21 cellular contexts compared by ENCODE assay signal in genomic region chr13:66864627-66865026, GRCh38.
"Had no signal": no experiment of that assay in that cellular context is flagged by ENCODE, and none has a peak within 500 bp of the region (broad histone marks: within the 10 kb centered on the region; RNA-seq: fewer than 3 reads in every experiment).

No MANE protein-coding gene starts in this region.

- H3K4me1 ChIP-seq: uterus had no signal

- H3K27ac Mint-ChIP-seq: activated CD4-positive, alpha-beta T cell treated with anti-CD3 and anti-CD28 coated beads, Interleukin-2, amount 10 ng/mL, durations not matched to agents 7 days and 5 days; activated naive CD8-positive, alpha-beta T cell; activated T-cell treated with anti-CD3 and anti-CD28 coated beads, Interleukin-2, amount 50 U/mL, for 72 hours; effector memory CD8-positive, alpha-beta T cell; naive thymus-derived CD4-positive, alpha-beta T cell had no signal

- H3K9me3 ChIP-seq: tibial nerve, uterus had no signal

- H3K9me3 Mint-ChIP-seq: activated CD4-positive, alpha-beta T cell treated with anti-CD3 and anti-CD28 coated beads, Interleukin-2, amount 10 ng/mL, durations not matched to agents 7 days and 5 days had no signal

- H3K27ac ChIP-seq: body of pancreas, coronary artery, hepatocyte, skin epidermis, tibial nerve, uterus had no signal

- H2AFZ ChIP-seq: hepatocyte had no signal

- H3K4me3 ChIP-seq: body of pancreas, coronary artery, hepatocyte, skin epidermis, tibial nerve, uterus had no signal

- H3K27me3 ChIP-seq: body of pancreas, hepatocyte, tibial nerve, uterus had no signal

- ATAC-seq: activated T-cell treated with anti-CD3 and anti-CD28 coated beads, Interleukin-2, amount 50 U/mL, for 72 hours; body of pancreas; effector memory CD8-positive, alpha-beta T cell; left lobe of liver; naive thymus-derived CD4-positive, alpha-beta T cell had no signal

- H3K27me3 Mint-ChIP-seq: activated CD4-positive, alpha-beta T cell treated with anti-CD3 and anti-CD28 coated beads, Interleukin-2, amount 10 ng/mL, durations not matched to agents 7 days and 5 days; activated naive CD8-positive, alpha-beta T cell; effector memory CD8-positive, alpha-beta T cell had no signal

- H3K4me1 Mint-ChIP-seq: activated CD4-positive, alpha-beta T cell treated with anti-CD3 and anti-CD28 coated beads, Interleukin-2, amount 10 ng/mL, durations not matched to agents 7 days and 5 days; naive thymus-derived CD4-positive, alpha-beta T cell had no signal

- H3K4me2 ChIP-seq: hepatocyte had no signal

- H3K4me3 Mint-ChIP-seq: activated CD4-positive, alpha-beta T cell treated with anti-CD3 and anti-CD28 coated beads, Interleukin-2, amount 10 ng/mL, durations not matched to agents 7 days and 5 days; activated naive CD8-positive, alpha-beta T cell; activated T-cell treated with anti-CD3 and anti-CD28 coated beads, Interleukin-2, amount 50 U/mL, for 72 hours; effector memory CD8-positive, alpha-beta T cell; naive thymus-derived CD4-positive, alpha-beta T cell had no signal

- DNase-seq: activated CD4-positive, alpha-beta T cell treated with anti-CD3 and anti-CD28 coated beads, Interleukin-2, amount 10 ng/mL, durations not matched to agents 7 days and 5 days; activated CD8-positive, alpha-beta memory T cell treated with anti-CD3 and anti-CD28 coated beads, Interleukin-2, amount 50 U/mL, for 48 hours; activated gamma-delta T cell; activated T-cell treated with anti-CD3 and anti-CD28 coated beads, Interleukin-2, amount 50 U/mL, for 72 hours; amniotic stem cell; body of pancreas; central memory CD4-positive, alpha-beta T cell; effector memory CD8-positive, alpha-beta T cell; islet precursor cell; mammary epithelial cell; naive thymus-derived CD4-positive, alpha-beta T cell; retina; stimulated activated CD4-positive, alpha-beta T cell treated with anti-CD3 and anti-CD28 coated beads, Interleukin-4, amount 100 ng/mL, for 24 hours; stimulated activated naive CD4-positive, alpha-beta T cell; uterus had no signal

- H3K36me3 ChIP-seq: tibial nerve, uterus had no signal

- H3K79me2 ChIP-seq: hepatocyte had no signal

- H3K36me3 Mint-ChIP-seq: activated naive CD8-positive, alpha-beta T cell; naive thymus-derived CD4-positive, alpha-beta T cell had no signal
